Comparison of ENCODE assay signal across 8 cellular contexts in genomic region chr12:112005419-112006395, GRCh38. TPM values are rescaled to one million over a fixed set of nuclear protein-coding genes. Genes with fewer than 3 reads are reported as not detected.
DNase-seq lines count a peak whose midpoint lies in the region; ATAC-seq, FAIRE-seq and TF ChIP-seq lines count a peak whose summit lies in the region.

No MANE protein-coding gene starts in this region.

- H3K9me3 Mint-ChIP-seq in endodermal cell, result peaks cover 3% of the 10 kb centered on the region
- no peaks in the 10 kb centered on the region for H3K9me3 Mint-ChIP-seq in nephron progenitor cell

- FAIRE-seq in GM19239 (lab: Jason Lieb, UNC), result peak; percentile 67

- ATAC-seq in GM21619 (IDR thresholded peaks at IDR 0.05; ENCODE audit: unreplicated experiment), result no peak

- H3K27ac ChIP-seq in endodermal cell (ENCODE audit: low read depth, low read length) (no peak overlapping the region), coronary artery (no peak overlapping the region)

- H3K27me3 Mint-ChIP-seq in endodermal cell (ENCODE audit: insufficient read depth) (no peaks in the 10 kb centered on the region), nephron progenitor cell (ENCODE audit: low read depth, poor library complexity) (no peaks in the 10 kb centered on the region)

- H3K4me1 Mint-ChIP-seq in endodermal cell (peaks cover 7% of the 10 kb centered on the region), nephron progenitor cell (peaks cover 17% of the 10 kb centered on the region)

- TF ChIP-seq CTCF in endodermal cell (conservative IDR thresholded peaks at IDR 0.05) (no peak), nephron progenitor cell (IDR thresholded peaks at IDR 0.05) (no peak), coronary artery (IDR thresholded peaks at IDR 0.05) (no peak)

- H3K36me3 ChIP-seq in endodermal cell (ENCODE audit: control insufficient read depth, insufficient read depth, low read length), result peaks cover 20% of the 10 kb centered on the region

- H3K4me3 ChIP-seq in endodermal cell (ENCODE audit: low read length) (no peak overlapping the region), coronary artery (no peak overlapping the region)

- DNase-seq in GM19239 (ENCODE audit: insufficient read length, low spot score), result no peak
- peak; percentile 49 for DNase-seq in NCI-H2196 treated with DMSO at 0.1 percent for 48 hours (lab: John Stamatoyannopoulos, UW; ENCODE audit: unreplicated experiment)
- peak; percentile 91 for DNase-seq in endodermal cell
- DNase-seq in nephron progenitor cell, result no peak
- no peak for DNase-seq in coronary artery (ENCODE audit: low spot score)
- no peak for DNase-seq in kidney glomerular epithelial cell (lab: John Stamatoyannopoulos, UW)
- DNase-seq in RKO (ENCODE audit: low spot score), result no peak

- no peak overlapping the region for H3K9ac ChIP-seq in endodermal cell (ENCODE audit: extremely low read depth, low read length, poor library complexity, severe bottlenecking)

- H3K27me3 ChIP-seq in endodermal cell (ENCODE audit: control insufficient read depth, insufficient read depth, low read length, poor library complexity, severe bottlenecking), result no peaks in the 10 kb centered on the region

- H3K27ac Mint-ChIP-seq in endodermal cell (no peak overlapping the region), nephron progenitor cell (peak overlapping the region; percentile 41)

- no peaks in the 10 kb centered on the region for H3K4me1 ChIP-seq in endodermal cell (ENCODE audit: control insufficient read depth, insufficient read depth, low read length)

- WGBS in endodermal cell (ENCODE audit: insufficient coverage in 1 of 2, insufficient read length in 1 of 2), 2 experiments, result 77 to 98% methylated on average over 4 to 6 of the region's 6 CpGs

- peaks cover 12% of the 10 kb centered on the region for H3K36me3 Mint-ChIP-seq in endodermal cell (ENCODE audit: low read depth)
- peaks cover 9% of the 10 kb centered on the region for H3K36me3 Mint-ChIP-seq in nephron progenitor cell (ENCODE audit: low read depth)

- H3K4me3 Mint-ChIP-seq in endodermal cell, result no peak overlapping the region
- H3K4me3 Mint-ChIP-seq in nephron progenitor cell, result no peak overlapping the region

- H3K9me3 ChIP-seq in endodermal cell (ENCODE audit: control insufficient read depth, low read length), result peaks cover 9% of the 10 kb centered on the region

RNA-seq across cellular contexts. Expression of gene TMEM116, which starts 7.3 kb away (rescaled TPM):
- 10 to 100 TPM; 13.1 to 17.0 TPM for total RNA-seq in endodermal cell
- polyA plus RNA-seq in endodermal cell (2013, experiment 1 of 2), result 19.4 TPM
- 13.7 TPM for polyA plus RNA-seq in endodermal cell (2013, experiment 2 of 2)

RNA-seq across cellular contexts. Expression of gene ERP29, which starts 7.5 kb away (rescaled TPM):
- total RNA-seq in endodermal cell, result 100 to 1,000 TPM; 152 to 183 TPM
- 87.4 TPM for polyA plus RNA-seq in endodermal cell (2013, experiment 1 of 2)
- 77.3 TPM for polyA plus RNA-seq in endodermal cell (2013, experiment 2 of 2)

Comparison
In these comparisons a context has a peak if more than half of its experiments do, and no peak if none do; other contexts are left out.
1. DNase-seq: peak in NCI-H2196 treated with DMSO at 0.1 percent for 48 hours (single experiment) and endodermal cell (single experiment); none in GM19239 (single experiment), nephron progenitor cell (single experiment), coronary artery (single experiment), kidney glomerular epithelial cell (single experiment) and RKO (single experiment).